9 cellular contexts compared by ENCODE assay signal in genomic region chr11:77091146-77091940, GRCh38. TPM values are rescaled to one million over a fixed set of nuclear protein-coding genes. Genes with fewer than 3 reads are reported as not detected.
DNase-seq lines count a peak whose midpoint lies in the region; ATAC-seq and TF ChIP-seq lines count a peak whose summit lies in the region.
"Had no signal": no experiment of that assay in that cellular context is flagged by ENCODE, and none has a peak within 500 bp of the region (broad histone marks: within the 10 kb centered on the region; RNA-seq: fewer than 3 reads in every experiment).

No MANE protein-coding gene starts in this region.

- H3K4me3 Mint-ChIP-seq in activated naive CD8-positive, alpha-beta T cell treated with anti-CD3 and anti-CD28 coated beads, Interleukin-2, amount 10 ng/mL, durations not matched to agents 7 days and 5 days: no peak overlapping the region

- TF ChIP-seq CTCF in GM10266 (IDR thresholded peaks at IDR 0.05; ENCODE audit: control insufficient read depth, insufficient read depth, low read depth, missing control alignments) (peak; percentile 88), heart right ventricle (IDR thresholded peaks at IDR 0.05) (peak; percentile 80 to 94 (median 91))

- H3K4me3 ChIP-seq in heart right ventricle: no peak overlapping the region

- H3K9me3 Mint-ChIP-seq in activated naive CD8-positive, alpha-beta T cell treated with anti-CD3 and anti-CD28 coated beads, Interleukin-2, amount 10 ng/mL, durations not matched to agents 7 days and 5 days: no peaks in the 10 kb centered on the region

- no peaks in the 10 kb centered on the region for H3K36me3 Mint-ChIP-seq in activated naive CD8-positive, alpha-beta T cell treated with anti-CD3 and anti-CD28 coated beads, Interleukin-2, amount 10 ng/mL, durations not matched to agents 7 days and 5 days

- H3K36me3 ChIP-seq in heart right ventricle: peaks cover 0 to 4% (median 0%) of the 10 kb centered on the region in 9 donors

- no peaks in the 10 kb centered on the region for H3K27me3 ChIP-seq in heart right ventricle

- peak; percentile 92 for ATAC-seq in activated naive CD8-positive, alpha-beta T cell treated with anti-CD3 and anti-CD28 coated beads, Interleukin-2, amount 10 ng/mL, durations not matched to agents 7 days and 5 days (ENCODE audit: low read depth)
- peak; percentile 68 to 80 (median 78) for ATAC-seq in heart right ventricle
- ATAC-seq in GM21528 (IDR thresholded peaks at IDR 0.05; ENCODE audit: low FRiP score, unreplicated experiment): no peak

- 33 to 34% methylated on average over 9 of the region's 9 CpGs for WGBS in heart right ventricle, 2 donors

- intact Hi-C loops in heart right ventricle (cut with DNase I): loop anchor here in 9 of 10 donors (1.0 to 10.0 kb wide), 10 partner anchors 25 to 368 kb away; partner anchors contain the start of gene CAPN5 (in 1 of the 9)

- POLR2A ChIA-PET in HEK293T (lab: Yijun Ruan, JAX): interaction anchor here (0.9 to 1.0 kb wide), 2 partner anchors 25 to 26 kb away, joined by 3 read pairs; partner anchors contain the start of gene CAPN5
- POLR2A ChIA-PET in activated naive CD8-positive, alpha-beta T cell treated with anti-CD3 and anti-CD28 coated beads, Interleukin-2, amount 10 ng/mL, durations not matched to agents 7 days and 5 days (lab: Charles Lee): interaction anchor here (1.9 to 2.3 kb wide), 2 partner anchors 9 to 44 kb away, joined by 11 to 15 read pairs; no protein-coding TSS in a partner anchor

- no peak overlapping the region for H3K27ac Mint-ChIP-seq in activated naive CD8-positive, alpha-beta T cell treated with anti-CD3 and anti-CD28 coated beads, Interleukin-2, amount 10 ng/mL, durations not matched to agents 7 days and 5 days

- CTCF ChIA-PET in HEK293T (lab: Yijun Ruan, JAX): interaction anchor here (0.5 to 1.9 kb wide), 16 partner anchors 10 to 1870 kb away, joined by 3 to 15 read pairs (median 4); partner anchors contain the start of gene B3GNT6

- peaks cover 3% of the 10 kb centered on the region for H3K4me1 Mint-ChIP-seq in activated naive CD8-positive, alpha-beta T cell treated with anti-CD3 and anti-CD28 coated beads, Interleukin-2, amount 10 ng/mL, durations not matched to agents 7 days and 5 days

- no peak overlapping the region for H3K27ac ChIP-seq in heart right ventricle

- no peaks in the 10 kb centered on the region for H3K27me3 Mint-ChIP-seq in activated naive CD8-positive, alpha-beta T cell treated with anti-CD3 and anti-CD28 coated beads, Interleukin-2, amount 10 ng/mL, durations not matched to agents 7 days and 5 days

- DNase-seq in GM10266 (ENCODE audit: extremely low spot score) (peak; percentile 90), HEK293T (ENCODE audit: extremely low spot score) (peak; percentile 84), NCI-H1105 treated with DMSO at 0.1 percent for 48 hours (lab: John Stamatoyannopoulos, UW) (peak; percentile 62), T follicular helper cell (ENCODE audit: low read depth) (peak; percentile 63), heart right ventricle (peak; percentile 78 to 80), pulmonary artery endothelial cell (ENCODE audit: low read depth, low spot score) (peak; percentile 29)
- peak; percentile 86 for DNase-seq in activated naive CD8-positive, alpha-beta T cell treated with anti-CD3 and anti-CD28 coated beads, Interleukin-2, amount 10 ng/mL, durations not matched to agents 7 days and 5 days

- no peaks in the 10 kb centered on the region for H3K9me3 ChIP-seq in heart right ventricle

- peaks cover 0 to 8% (median 0%) of the 10 kb centered on the region in 9 donors for H3K4me1 ChIP-seq in heart right ventricle

TF ChIP-seq in HEK293T, 16 proteins besides CTCF, POLR2A, EP300 and RAD21:
- TF ChIP-seq FOXM1 (IDR thresholded peaks at IDR 0.05; ENCODE audit: borderline replicate concordance) (no peak), PKNOX1 (IDR thresholded peaks at IDR 0.05) (no peak), ZNF384 (IDR thresholded peaks at IDR 0.05) (no peak), FOXA1 (IDR thresholded peaks at IDR 0.05) (no peak), HDGF (IDR thresholded peaks at IDR 0.05; ENCODE audit: borderline replicate concordance) (no peak), NFRKB (IDR thresholded peaks at IDR 0.05) (no peak)

RNA-seq across cellular contexts. Expression of gene OMP, which starts 11.3 kb away (rescaled TPM):
- total RNA-seq in activated naive CD8-positive, alpha-beta T cell treated with anti-CD3 and anti-CD28 coated beads, Interleukin-2, amount 10 ng/mL, durations not matched to agents 7 days and 5 days: not detected
- total RNA-seq in heart right ventricle: under 1 TPM in 1 of 10 donors, not detected in 9; 0.58 TPM
- polyA plus RNA-seq in heart right ventricle: not detected
- total RNA-seq in pulmonary artery endothelial cell: 0.42 TPM in 1 of 2 replicates, not detected in the other
- total RNA-seq: mononuclear cell had no signal

RNA-seq across cellular contexts. Expression of gene CAPN5, which starts 24.6 kb away (rescaled TPM):
- 1 to 10 TPM; 2.8 to 3.8 TPM for total RNA-seq in activated naive CD8-positive, alpha-beta T cell treated with anti-CD3 and anti-CD28 coated beads, Interleukin-2, amount 10 ng/mL, durations not matched to agents 7 days and 5 days
- 1 to 10 TPM; 1.8 to 3.6 (median 2.7) TPM for total RNA-seq in heart right ventricle
- 1 to 10 TPM; 2.0 to 2.5 TPM for polyA plus RNA-seq in heart right ventricle
- 7.5 and 9.5 TPM in 2 replicates for total RNA-seq in pulmonary artery endothelial cell

RNA-seq across cellular contexts. Expression of gene MYO7A, which starts 36.7 kb away (rescaled TPM):
- total RNA-seq in activated naive CD8-positive, alpha-beta T cell treated with anti-CD3 and anti-CD28 coated beads, Interleukin-2, amount 10 ng/mL, durations not matched to agents 7 days and 5 days: under 1 TPM; 0.22 to 0.37 TPM
- 1 to 10 TPM in 9 of 10 donors, under 1 TPM in 1; 1.00 to 6.8 (median 2.8) TPM for total RNA-seq in heart right ventricle
- polyA plus RNA-seq in heart right ventricle: 1 to 10 TPM in 1 of 2 donors, under 1 TPM in 1; 0.91 to 5.0 TPM
- total RNA-seq in pulmonary artery endothelial cell: 0.13 and 0.18 TPM in 2 replicates

RNA-seq across cellular contexts. Expression of gene B3GNT6, which starts 57.1 kb away (rescaled TPM):
- total RNA-seq in activated naive CD8-positive, alpha-beta T cell treated with anti-CD3 and anti-CD28 coated beads, Interleukin-2, amount 10 ng/mL, durations not matched to agents 7 days and 5 days: not detected
- not detected for total RNA-seq in heart right ventricle
- polyA plus RNA-seq in heart right ventricle: not detected
- total RNA-seq in pulmonary artery endothelial cell: not detected in 2 replicates
- total RNA-seq: mononuclear cell had no signal

Comparison
In these comparisons a context has a peak if more than half of its experiments do, and no peak if none do; other contexts are left out.
1. DNase-seq: peak in every context shown above with its lines; median percentile 90 in GM10266; 86 in activated naive CD8-positive, alpha-beta T cell treated with anti-CD3 and anti-CD28 coated beads, Interleukin-2, amount 10 ng/mL, durations not matched to agents 7 days and 5 days; 84 in HEK293T; 79 in heart right ventricle; 63 in T follicular helper cell; 62 in NCI-H1105 treated with DMSO at 0.1 percent for 48 hours; 29 in pulmonary artery endothelial cell.